ENCODE assay signal across 8 cellular contexts in the genomic region with DNA sequence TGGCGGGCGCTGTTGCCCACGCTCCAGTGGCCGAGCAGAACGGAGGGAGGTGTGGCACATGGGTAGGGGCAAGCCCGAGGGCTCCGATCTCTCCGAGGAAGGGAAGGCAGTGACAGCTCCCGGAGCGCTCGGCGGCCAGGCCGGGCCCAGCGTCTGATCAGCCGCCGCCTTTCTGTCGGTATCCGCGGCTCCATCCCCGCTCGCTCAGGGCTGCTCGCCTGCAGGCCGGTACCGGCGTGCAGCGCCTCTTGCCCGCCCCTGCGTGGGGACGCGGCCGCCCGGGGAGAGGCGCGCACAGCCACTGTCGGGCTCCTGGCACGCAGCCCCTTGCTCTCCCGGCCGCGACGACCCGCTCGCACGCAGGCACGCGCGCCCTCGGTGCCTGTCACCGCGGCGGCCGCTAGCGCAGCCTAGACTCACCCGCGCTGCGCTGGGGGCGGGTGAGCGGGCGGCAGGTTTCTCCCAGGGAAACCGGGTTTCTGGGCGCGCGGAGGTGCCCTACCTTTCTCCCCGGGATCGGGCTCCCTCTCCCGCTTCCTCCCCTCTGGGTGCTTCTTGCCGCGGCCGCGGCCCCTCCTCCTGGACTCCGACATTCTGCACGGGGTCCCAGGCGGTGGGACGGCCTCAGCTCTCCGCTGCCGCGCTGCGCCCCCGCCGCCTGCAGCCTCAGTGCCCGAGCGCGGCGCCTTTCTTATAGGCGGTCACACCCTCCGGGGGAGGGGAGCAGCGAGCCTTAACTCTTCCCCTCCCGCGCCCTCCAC.
DNase-seq lines count a peak whose midpoint lies in the region; ATAC-seq and TF ChIP-seq lines count a peak whose summit lies in the region.

No MANE protein-coding gene starts in this region.

- H3K79me2 ChIP-seq in osteoblast (ENCODE audit: insufficient read depth, low read length), result no peaks in the 10 kb centered on the region

- no peak overlapping the region for H3K27ac Mint-ChIP-seq in activated B cell treated with CpG ODN at 0.5 μM for 24 hours
- H3K27ac Mint-ChIP-seq in activated CD4-positive, alpha-beta memory T cell treated with anti-CD3 and anti-CD28 coated beads for 36 hours, result no peak overlapping the region

- H3K4me2 ChIP-seq in osteoblast (ENCODE audit: insufficient read depth, low read length), result peak overlapping the region; percentile 36

- peak overlapping the region; percentile 60 for H3K4me3 Mint-ChIP-seq in activated B cell treated with CpG ODN at 0.5 μM for 24 hours
- H3K4me3 Mint-ChIP-seq in activated CD4-positive, alpha-beta memory T cell treated with anti-CD3 and anti-CD28 coated beads for 36 hours, result no peak overlapping the region

- peaks cover 26% of the 10 kb centered on the region for H3K27me3 Mint-ChIP-seq in activated B cell treated with CpG ODN at 0.5 μM for 24 hours
- peaks cover 28% of the 10 kb centered on the region for H3K27me3 Mint-ChIP-seq in activated CD4-positive, alpha-beta memory T cell treated with anti-CD3 and anti-CD28 coated beads for 36 hours

- CTCF ChIA-PET in activated B cell treated with CpG ODN at 0.5 μM for 24 hours (lab: Charles Lee), result no interaction called here
- CTCF ChIA-PET in activated CD4-positive, alpha-beta memory T cell treated with anti-CD3 and anti-CD28 coated beads for 36 hours (lab: Charles Lee), result interaction anchor here (1.0 kb wide), 1 partner anchor 65 kb away, joined by 3 read pairs; no protein-coding TSS in a partner anchor

- H3K36me3 Mint-ChIP-seq in activated B cell treated with CpG ODN at 0.5 μM for 24 hours (ENCODE audit: low read depth), result no peaks in the 10 kb centered on the region
- no peaks in the 10 kb centered on the region for H3K36me3 Mint-ChIP-seq in activated CD4-positive, alpha-beta memory T cell treated with anti-CD3 and anti-CD28 coated beads for 36 hours

- H3K4me3 ChIP-seq in osteoblast (ENCODE audit: insufficient read depth, low read length), result peak overlapping the region; percentile 16

- no peaks in the 10 kb centered on the region for H3K9me3 Mint-ChIP-seq in activated B cell treated with CpG ODN at 0.5 μM for 24 hours
- no peaks in the 10 kb centered on the region for H3K9me3 Mint-ChIP-seq in activated CD4-positive, alpha-beta memory T cell treated with anti-CD3 and anti-CD28 coated beads for 36 hours

- H2AFZ ChIP-seq in osteoblast (ENCODE audit: low read length), result no peak overlapping the region

- H3K27me3 ChIP-seq in osteoblast (ENCODE audit: insufficient read depth, low read length), result peaks cover 81% of the 10 kb centered on the region

- H4K20me1 ChIP-seq in osteoblast (ENCODE audit: insufficient read depth, low read length), result no peaks in the 10 kb centered on the region

- peak; percentile 57 for ATAC-seq in activated B cell treated with CpG ODN at 0.5 μM for 24 hours (ENCODE audit: low read depth)
- ATAC-seq in GM19328 (IDR thresholded peaks at IDR 0.05; ENCODE audit: unreplicated experiment), result no peak

- peak; percentile 5 for DNase-seq in activated gamma-delta T cell (lab: John Stamatoyannopoulos, UW)
- no peak for DNase-seq in activated gamma-delta T cell treated with Interleukin-2 at 50 U/mL for 16 hours
- DNase-seq in activated B cell treated with CpG ODN at 0.5 μM for 24 hours, result peak; percentile 18
- peak in 41 of 42 donors; percentile 37 to 79 (median 63) for DNase-seq in head of caudate nucleus
- DNase-seq in osteoblast (ENCODE audit: insufficient read length, low spot score, missing footprints), result peak; percentile 92
- DNase-seq in NCI-H446 treated with DMSO at 0.1 percent for 48 hours (lab: John Stamatoyannopoulos, UW), result no peak
- DNase-seq in activated CD4-positive, alpha-beta memory T cell treated with anti-CD3 and anti-CD28 coated beads for 36 hours, result no peak

- no peaks in the 10 kb centered on the region for H3K36me3 ChIP-seq in osteoblast (ENCODE audit: insufficient read depth, low read length)

- peaks cover 6% of the 10 kb centered on the region for H3K4me1 Mint-ChIP-seq in activated B cell treated with CpG ODN at 0.5 μM for 24 hours
- H3K4me1 Mint-ChIP-seq in activated CD4-positive, alpha-beta memory T cell treated with anti-CD3 and anti-CD28 coated beads for 36 hours (ENCODE audit: low read depth), result peaks cover 4% of the 10 kb centered on the region

- H3K27ac ChIP-seq in osteoblast (ENCODE audit: low read depth, low read length), result no peak overlapping the region

- TF ChIP-seq CTCF in activated B cell treated with CpG ODN at 0.5 μM for 24 hours (IDR thresholded peaks at IDR 0.05) (no peak), osteoblast (IDR thresholded peaks at IDR 0.05; ENCODE audit: extremely low read depth, low read depth, low read length) (no peak)

- intact Hi-C loops in activated B cell treated with CpG ODN at 0.5 μM for 24 hours (cut with micrococcal nuclease) (no loop called here), head of caudate nucleus (cut with DNase I) (no loop called here)
- intact Hi-C loops in activated CD4-positive, alpha-beta memory T cell treated with anti-CD3 and anti-CD28 coated beads for 36 hours (cut with micrococcal nuclease), result no loop called here

- H3K9me3 ChIP-seq in osteoblast (ENCODE audit: low read depth, low read length), result no peaks in the 10 kb centered on the region

- H3K4me1 ChIP-seq in osteoblast (ENCODE audit: insufficient read depth, low read length), result no peaks in the 10 kb centered on the region

- POLR2A ChIA-PET in activated B cell treated with CpG ODN at 0.5 μM for 24 hours (lab: Charles Lee), result interaction anchor here (0.5 kb wide), 1 partner anchor 611 kb away, joined by 4 read pairs; the partner anchor contains the start of gene MATR3
- POLR2A ChIA-PET in activated CD4-positive, alpha-beta memory T cell treated with anti-CD3 and anti-CD28 coated beads for 36 hours (lab: Charles Lee), result no interaction called here

Comparison
In these comparisons a context has a peak if more than half of its experiments do, and no peak if none do; other contexts are left out.
1. DNase-seq: peak in activated gamma-delta T cell (single experiment), activated B cell treated with CpG ODN at 0.5 μM for 24 hours (single experiment), head of caudate nucleus (41 of 42) and osteoblast (single experiment); none in activated gamma-delta T cell treated with Interleukin-2 at 50 U/mL for 16 hours (single experiment), NCI-H446 treated with DMSO at 0.1 percent for 48 hours (single experiment) and activated CD4-positive, alpha-beta memory T cell treated with anti-CD3 and anti-CD28 coated beads for 36 hours (single experiment).